In genomic region chr14:92832137-92832700, GRCh38 we compare ENCODE assay signal across 21 cellular contexts.
"Had no signal": no experiment of that assay in that cellular context is flagged by ENCODE, and none has a peak within 500 bp of the region (broad histone marks: within the 10 kb centered on the region; RNA-seq: fewer than 3 reads in every experiment).

No MANE protein-coding gene starts in this region.

- FAIRE-seq: colon, endometrium, keratinocyte, small intestine had no signal

- DNase-seq: activated CD4-positive, alpha-beta T cell treated with anti-CD3 and anti-CD28 coated beads, Interleukin-2, amount 50 U/mL, for 4 hours; activated CD4-positive, CD25-positive, alpha-beta regulatory T cell treated with anti-CD3 and anti-CD28 coated beads, Interleukin-2, amount 50 U/mL, for 72 hours; activated naive CD4-positive, alpha-beta T cell treated with anti-CD3 and anti-CD28 coated beads, Interleukin-2, amount 50 U/mL, for 16 hours; activated T-cell treated with anti-CD3 and anti-CD28 coated beads, Interleukin-2, amount 50 U/mL, for 1 hour; adrenal gland; hippocampal formation; left ventricle myocardium inferior; mesenchymal stem cell; nucleus accumbens; small intestine; stimulated activated CD4-positive, alpha-beta T cell treated with anti-CD3 and anti-CD28 coated beads, Interleukin-4, amount 100 ng/mL, for 24 hours; stimulated activated naive CD4-positive, alpha-beta T cell; SW 1271; transverse colon had no signal

- ATAC-seq: esophagus mucosa; natural killer cell treated with Interleukin-12 subunit alpha and Interleukin-12 subunit beta and Interleukin-15 and Interleukin-18, amount 100 ng/mL, for 72 hours had no signal

- H3K27me3 ChIP-seq: adrenal gland, cardiac muscle cell, right atrium auricular region, transverse colon had no signal

- H3K4me1 ChIP-seq: adrenal gland, left ventricle myocardium inferior, right atrium auricular region, transverse colon had no signal

- H3K4me3 ChIP-seq: adrenal gland, cardiac muscle cell, left ventricle myocardium inferior, right atrium auricular region, transverse colon had no signal

- H3K27ac ChIP-seq: adrenal gland, cardiac muscle cell, left ventricle myocardium inferior, right atrium auricular region, transverse colon had no signal

- H3K9me3 ChIP-seq: adrenal gland, left ventricle myocardium inferior, right atrium auricular region, transverse colon had no signal
